In the genomic region with DNA sequence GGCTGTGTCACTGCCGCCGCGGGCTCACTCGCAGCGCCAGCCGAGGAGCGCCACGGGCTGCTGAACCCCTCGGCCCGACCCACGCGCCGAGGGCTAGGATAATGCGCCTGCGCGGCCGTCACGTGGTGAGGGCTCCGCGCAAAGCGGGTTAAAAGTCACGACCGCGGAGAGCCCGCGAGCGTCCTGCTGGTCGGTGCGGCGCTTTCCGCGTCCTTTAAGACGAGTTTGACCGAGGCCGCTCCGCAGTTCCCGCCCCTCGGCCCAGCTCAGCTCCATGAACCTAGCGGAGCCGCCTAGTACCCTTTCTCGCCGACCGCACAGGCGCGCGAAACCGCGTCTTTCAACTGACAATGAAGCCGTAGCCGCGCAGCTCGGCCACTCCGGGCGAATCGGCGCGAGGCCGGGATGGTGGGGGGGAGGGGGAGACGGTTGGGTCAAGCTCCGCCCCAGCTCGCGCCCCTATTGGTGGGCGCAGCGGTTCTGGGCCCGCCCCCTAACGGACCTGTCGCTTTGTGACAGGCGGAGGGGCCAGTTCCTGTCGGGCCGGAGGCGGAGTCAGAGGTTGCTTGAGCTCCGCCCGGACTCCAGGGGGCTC, we compare ENCODE assay signal across 1 cellular context.
TF ChIP-seq lines count a peak whose summit lies in the region.

No MANE protein-coding gene starts in this region.

TF ChIP-seq in HEK293, 187 proteins besides CTCF, POLR2A, EP300 and RAD21 (continued from another document and continues in another):
- TF ChIP-seq, protein P1, sequence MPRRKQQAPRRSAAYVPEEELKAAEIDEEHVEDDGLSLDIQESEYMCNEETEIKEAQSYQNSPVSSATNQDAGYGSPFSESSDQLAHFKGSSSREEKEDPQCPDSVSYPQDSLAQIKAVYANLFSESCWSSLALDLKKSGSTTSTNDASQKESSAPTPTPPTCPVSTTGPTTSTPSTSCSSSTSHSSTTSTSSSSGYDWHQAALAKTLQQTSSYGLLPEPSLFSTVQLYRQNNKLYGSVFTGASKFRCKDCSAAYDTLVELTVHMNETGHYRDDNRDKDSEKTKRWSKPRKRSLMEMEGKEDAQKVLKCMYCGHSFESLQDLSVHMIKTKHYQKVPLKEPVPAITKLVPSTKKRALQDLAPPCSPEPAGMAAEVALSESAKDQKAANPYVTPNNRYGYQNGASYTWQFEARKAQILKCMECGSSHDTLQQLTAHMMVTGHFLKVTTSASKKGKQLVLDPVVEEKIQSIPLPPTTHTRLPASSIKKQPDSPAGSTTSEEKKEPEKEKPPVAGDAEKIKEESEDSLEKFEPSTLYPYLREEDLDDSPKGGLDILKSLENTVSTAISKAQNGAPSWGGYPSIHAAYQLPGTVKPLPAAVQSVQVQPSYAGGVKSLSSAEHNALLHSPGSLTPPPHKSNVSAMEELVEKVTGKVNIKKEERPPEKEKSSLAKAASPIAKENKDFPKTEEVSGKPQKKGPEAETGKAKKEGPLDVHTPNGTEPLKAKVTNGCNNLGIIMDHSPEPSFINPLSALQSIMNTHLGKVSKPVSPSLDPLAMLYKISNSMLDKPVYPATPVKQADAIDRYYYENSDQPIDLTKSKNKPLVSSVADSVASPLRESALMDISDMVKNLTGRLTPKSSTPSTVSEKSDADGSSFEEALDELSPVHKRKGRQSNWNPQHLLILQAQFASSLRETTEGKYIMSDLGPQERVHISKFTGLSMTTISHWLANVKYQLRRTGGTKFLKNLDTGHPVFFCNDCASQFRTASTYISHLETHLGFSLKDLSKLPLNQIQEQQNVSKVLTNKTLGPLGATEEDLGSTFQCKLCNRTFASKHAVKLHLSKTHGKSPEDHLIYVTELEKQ (tag by site-specific recombination; IDR thresholded peaks at IDR 0.05; ENCODE audit: borderline replicate concordance), result no peak
- peak; percentile 94 for TF ChIP-seq MYNN (tag by site-specific recombination; IDR thresholded peaks at IDR 0.05; ENCODE audit: borderline replicate concordance)
- no peak; the same call in 1 of the 2 replicates for TF ChIP-seq ZSCAN30 (tag by site-specific recombination; IDR thresholded peaks at IDR 0.05)
- TF ChIP-seq OSR2 (tag by site-specific recombination; IDR thresholded peaks at IDR 0.05), result no peak
- TF ChIP-seq, protein P2, sequence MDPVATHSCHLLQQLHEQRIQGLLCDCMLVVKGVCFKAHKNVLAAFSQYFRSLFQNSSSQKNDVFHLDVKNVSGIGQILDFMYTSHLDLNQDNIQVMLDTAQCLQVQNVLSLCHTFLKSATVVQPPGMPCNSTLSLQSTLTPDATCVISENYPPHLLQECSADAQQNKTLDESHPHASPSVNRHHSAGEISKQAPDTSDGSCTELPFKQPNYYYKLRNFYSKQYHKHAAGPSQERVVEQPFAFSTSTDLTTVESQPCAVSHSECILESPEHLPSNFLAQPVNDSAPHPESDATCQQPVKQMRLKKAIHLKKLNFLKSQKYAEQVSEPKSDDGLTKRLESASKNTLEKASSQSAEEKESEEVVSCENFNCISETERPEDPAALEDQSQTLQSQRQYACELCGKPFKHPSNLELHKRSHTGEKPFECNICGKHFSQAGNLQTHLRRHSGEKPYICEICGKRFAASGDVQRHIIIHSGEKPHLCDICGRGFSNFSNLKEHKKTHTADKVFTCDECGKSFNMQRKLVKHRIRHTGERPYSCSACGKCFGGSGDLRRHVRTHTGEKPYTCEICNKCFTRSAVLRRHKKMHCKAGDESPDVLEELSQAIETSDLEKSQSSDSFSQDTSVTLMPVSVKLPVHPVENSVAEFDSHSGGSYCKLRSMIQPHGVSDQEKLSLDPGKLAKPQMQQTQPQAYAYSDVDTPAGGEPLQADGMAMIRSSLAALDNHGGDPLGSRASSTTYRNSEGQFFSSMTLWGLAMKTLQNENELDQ (tag by site-specific recombination; IDR thresholded peaks at IDR 0.05; ENCODE audit: low read depth), result no peak
- TF ChIP-seq, protein P3, sequence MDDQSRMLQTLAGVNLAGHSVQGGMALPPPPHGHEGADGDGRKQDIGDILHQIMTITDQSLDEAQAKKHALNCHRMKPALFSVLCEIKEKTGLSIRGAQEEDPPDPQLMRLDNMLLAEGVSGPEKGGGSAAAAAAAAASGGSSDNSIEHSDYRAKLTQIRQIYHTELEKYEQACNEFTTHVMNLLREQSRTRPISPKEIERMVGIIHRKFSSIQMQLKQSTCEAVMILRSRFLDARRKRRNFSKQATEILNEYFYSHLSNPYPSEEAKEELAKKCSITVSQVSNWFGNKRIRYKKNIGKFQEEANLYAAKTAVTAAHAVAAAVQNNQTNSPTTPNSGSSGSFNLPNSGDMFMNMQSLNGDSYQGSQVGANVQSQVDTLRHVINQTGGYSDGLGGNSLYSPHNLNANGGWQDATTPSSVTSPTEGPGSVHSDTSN (CRISPR knock-in tag; IDR thresholded peaks at IDR 0.05), result no peak; the same call in 1 of the 2 replicates
- TF ChIP-seq ZNF585B (tag by site-specific recombination; IDR thresholded peaks at IDR 0.05), result no peak
- TF ChIP-seq, protein P4, sequence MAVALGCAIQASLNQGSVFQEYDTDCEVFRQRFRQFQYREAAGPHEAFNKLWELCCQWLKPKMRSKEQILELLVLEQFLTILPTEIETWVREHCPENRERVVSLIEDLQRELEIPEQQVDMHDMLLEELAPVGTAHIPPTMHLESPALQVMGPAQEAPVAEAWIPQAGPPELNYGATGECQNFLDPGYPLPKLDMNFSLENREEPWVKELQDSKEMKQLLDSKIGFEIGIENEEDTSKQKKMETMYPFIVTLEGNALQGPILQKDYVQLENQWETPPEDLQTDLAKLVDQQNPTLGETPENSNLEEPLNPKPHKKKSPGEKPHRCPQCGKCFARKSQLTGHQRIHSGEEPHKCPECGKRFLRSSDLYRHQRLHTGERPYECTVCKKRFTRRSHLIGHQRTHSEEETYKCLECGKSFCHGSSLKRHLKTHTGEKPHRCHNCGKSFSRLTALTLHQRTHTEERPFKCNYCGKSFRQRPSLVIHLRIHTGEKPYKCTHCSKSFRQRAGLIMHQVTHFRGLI (tag by site-specific recombination; IDR thresholded peaks at IDR 0.05), result no peak
- TF ChIP-seq HOXA7 (CRISPR knock-in tag; IDR thresholded peaks at IDR 0.05; ENCODE audit: borderline replicate concordance), result no peak
- peak; percentile 13 for TF ChIP-seq ZIC2 (tag by site-specific recombination; IDR thresholded peaks at IDR 0.05)
- TF ChIP-seq ZFHX2 (tag by site-specific recombination; conservative IDR thresholded peaks at IDR 0.05), result peak; percentile 45; the same call in 1 of the 2 replicates
- no peak for TF ChIP-seq ZNF112 (tag by site-specific recombination; IDR thresholded peaks at IDR 0.05)
- TF ChIP-seq KLF16 (tag by site-specific recombination; IDR thresholded peaks at IDR 0.05), result 0 out of 2 replicates have a peak, but pooled peaks have one; percentile 19
- TF ChIP-seq ZNF548 (tag by site-specific recombination; IDR thresholded peaks at IDR 0.05), result no peak
- no peak for TF ChIP-seq ZNF677 (tag by site-specific recombination; IDR thresholded peaks at IDR 0.05)
- TF ChIP-seq WT1 (tag by site-specific recombination; IDR thresholded peaks at IDR 0.05), result no peak
- peak; percentile 64 for TF ChIP-seq ZNF24 (tag by site-specific recombination; IDR thresholded peaks at IDR 0.05)
- no peak for TF ChIP-seq ZBTB48 (tag by site-specific recombination; IDR thresholded peaks at IDR 0.05)
- no peak for TF ChIP-seq ZNF433 (tag by site-specific recombination; IDR thresholded peaks at IDR 0.05; ENCODE audit: low read depth)
- no peak for TF ChIP-seq ZNF48 (tag by site-specific recombination; IDR thresholded peaks at IDR 0.05)
- TF ChIP-seq ZNF600 (tag by site-specific recombination; IDR thresholded peaks at IDR 0.05), result peak; percentile 77
- TF ChIP-seq SP3 (tag by site-specific recombination; IDR thresholded peaks at IDR 0.05), result peak; percentile 86; the same call in 1 of the 2 replicates
- peak; percentile 66 for TF ChIP-seq ZNF561 (tag by site-specific recombination; IDR thresholded peaks at IDR 0.05; ENCODE audit: borderline replicate concordance)
- TF ChIP-seq REPIN1 (tag by site-specific recombination; IDR thresholded peaks at IDR 0.05; ENCODE audit: low read depth), result no peak
- no peak for TF ChIP-seq ZNF664 (tag by site-specific recombination; IDR thresholded peaks at IDR 0.05)
- peak; percentile 55; the same call in 1 of the 2 replicates for TF ChIP-seq ZNF391 (tag by site-specific recombination; IDR thresholded peaks at IDR 0.05; ENCODE audit: borderline replicate concordance, low read depth)
- TF ChIP-seq ZNF560 (tag by site-specific recombination; IDR thresholded peaks at IDR 0.05; ENCODE audit: borderline replicate concordance), result no peak
- peak; percentile 57 for TF ChIP-seq KLF8 (tag by site-specific recombination; IDR thresholded peaks at IDR 0.05)
- TF ChIP-seq IKZF3 (tag by site-specific recombination; IDR thresholded peaks at IDR 0.05), result no peak
- no peak for TF ChIP-seq ZNF157 (tag by site-specific recombination; IDR thresholded peaks at IDR 0.05)
- TF ChIP-seq ZNF670 (tag by site-specific recombination; IDR thresholded peaks at IDR 0.05; ENCODE audit: low read depth), result no peak
- TF ChIP-seq ZNF302 (tag by site-specific recombination; IDR thresholded peaks at IDR 0.05; ENCODE audit: low read depth), result no peak
- TF ChIP-seq YY2 (tag by site-specific recombination; IDR thresholded peaks at IDR 0.05), result no peak
- TF ChIP-seq, protein P5, sequence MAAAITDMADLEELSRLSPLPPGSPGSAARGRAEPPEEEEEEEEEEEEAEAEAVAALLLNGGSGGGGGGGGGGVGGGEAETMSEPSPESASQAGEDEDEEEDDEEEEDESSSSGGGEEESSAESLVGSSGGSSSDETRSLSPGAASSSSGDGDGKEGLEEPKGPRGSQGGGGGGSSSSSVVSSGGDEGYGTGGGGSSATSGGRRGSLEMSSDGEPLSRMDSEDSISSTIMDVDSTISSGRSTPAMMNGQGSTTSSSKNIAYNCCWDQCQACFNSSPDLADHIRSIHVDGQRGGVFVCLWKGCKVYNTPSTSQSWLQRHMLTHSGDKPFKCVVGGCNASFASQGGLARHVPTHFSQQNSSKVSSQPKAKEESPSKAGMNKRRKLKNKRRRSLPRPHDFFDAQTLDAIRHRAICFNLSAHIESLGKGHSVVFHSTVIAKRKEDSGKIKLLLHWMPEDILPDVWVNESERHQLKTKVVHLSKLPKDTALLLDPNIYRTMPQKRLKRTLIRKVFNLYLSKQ (tag by site-specific recombination; IDR thresholded peaks at IDR 0.05; ENCODE audit: borderline replicate concordance), result 0 out of 2 replicates have a peak, but pooled peaks have one; percentile 20
- peak; percentile 56 for TF ChIP-seq ZNF843 (tag by site-specific recombination; IDR thresholded peaks at IDR 0.05)
- peak; percentile 41 for TF ChIP-seq GLIS1 (tag by site-specific recombination; IDR thresholded peaks at IDR 0.05)
- TF ChIP-seq, protein P6, sequence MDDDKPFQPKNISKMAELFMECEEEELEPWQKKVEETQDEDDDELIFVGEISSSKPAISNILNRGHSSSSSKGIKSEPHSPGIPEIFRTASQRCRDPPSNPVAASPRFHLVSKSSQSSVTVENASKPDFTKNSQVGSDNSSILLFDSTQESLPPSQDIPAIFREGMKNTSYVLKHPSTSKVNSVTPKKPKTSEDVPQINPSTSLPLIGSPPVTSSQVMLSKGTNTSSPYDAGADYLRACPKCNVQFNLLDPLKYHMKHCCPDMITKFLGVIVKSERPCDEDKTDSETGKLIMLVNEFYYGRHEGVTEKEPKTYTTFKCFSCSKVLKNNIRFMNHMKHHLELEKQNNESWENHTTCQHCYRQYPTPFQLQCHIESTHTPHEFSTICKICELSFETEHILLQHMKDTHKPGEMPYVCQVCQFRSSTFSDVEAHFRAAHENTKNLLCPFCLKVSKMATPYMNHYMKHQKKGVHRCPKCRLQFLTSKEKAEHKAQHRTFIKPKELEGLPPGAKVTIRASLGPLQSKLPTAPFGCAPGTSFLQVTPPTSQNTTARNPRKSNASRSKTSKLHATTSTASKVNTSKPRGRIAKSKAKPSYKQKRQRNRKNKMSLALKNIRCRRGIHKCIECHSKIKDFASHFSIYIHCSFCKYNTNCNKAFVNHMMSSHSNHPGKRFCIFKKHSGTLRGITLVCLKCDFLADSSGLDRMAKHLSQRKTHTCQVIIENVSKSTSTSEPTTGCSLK (tag by site-specific recombination; IDR thresholded peaks at IDR 0.05), result no peak
- no peak for TF ChIP-seq HOXC10 (CRISPR knock-in tag; IDR thresholded peaks at IDR 0.05)
- TF ChIP-seq, protein P7, sequence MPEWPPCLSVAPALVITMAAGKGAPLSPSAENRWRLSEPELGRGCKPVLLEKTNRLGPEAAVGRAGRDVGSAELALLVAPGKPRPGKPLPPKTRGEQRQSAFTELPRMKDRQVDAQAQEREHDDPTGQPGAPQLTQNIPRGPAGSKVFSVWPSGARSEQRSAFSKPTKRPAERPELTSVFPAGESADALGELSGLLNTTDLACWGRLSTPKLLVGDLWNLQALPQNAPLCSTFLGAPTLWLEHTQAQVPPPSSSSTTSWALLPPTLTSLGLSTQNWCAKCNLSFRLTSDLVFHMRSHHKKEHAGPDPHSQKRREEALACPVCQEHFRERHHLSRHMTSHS (tag by site-specific recombination; IDR thresholded peaks at IDR 0.05), result no peak
- TF ChIP-seq KLF7 (tag by site-specific recombination; IDR thresholded peaks at IDR 0.05; ENCODE audit: borderline replicate concordance), result no peak
- TF ChIP-seq ZBTB17 (tag by site-specific recombination; IDR thresholded peaks at IDR 0.05), result peak; percentile 76; the same call in 1 of the 2 replicates
- no peak for TF ChIP-seq ZNF16 (tag by site-specific recombination; IDR thresholded peaks at IDR 0.05; ENCODE audit: low read depth)
- TF ChIP-seq ZNF629 (tag by site-specific recombination; IDR thresholded peaks at IDR 0.05), result peak; percentile 63; the same call in 1 of the 2 replicates
- no peak for TF ChIP-seq ZBTB21 (tag by site-specific recombination; IDR thresholded peaks at IDR 0.05)
- no peak for TF ChIP-seq ZNF596 (tag by site-specific recombination; IDR thresholded peaks at IDR 0.05)
- TF ChIP-seq ZNF324 (tag by site-specific recombination; IDR thresholded peaks at IDR 0.05), result no peak
- no peak for TF ChIP-seq ZNF544 (tag by site-specific recombination; IDR thresholded peaks at IDR 0.05)
- TF ChIP-seq, protein P8, sequence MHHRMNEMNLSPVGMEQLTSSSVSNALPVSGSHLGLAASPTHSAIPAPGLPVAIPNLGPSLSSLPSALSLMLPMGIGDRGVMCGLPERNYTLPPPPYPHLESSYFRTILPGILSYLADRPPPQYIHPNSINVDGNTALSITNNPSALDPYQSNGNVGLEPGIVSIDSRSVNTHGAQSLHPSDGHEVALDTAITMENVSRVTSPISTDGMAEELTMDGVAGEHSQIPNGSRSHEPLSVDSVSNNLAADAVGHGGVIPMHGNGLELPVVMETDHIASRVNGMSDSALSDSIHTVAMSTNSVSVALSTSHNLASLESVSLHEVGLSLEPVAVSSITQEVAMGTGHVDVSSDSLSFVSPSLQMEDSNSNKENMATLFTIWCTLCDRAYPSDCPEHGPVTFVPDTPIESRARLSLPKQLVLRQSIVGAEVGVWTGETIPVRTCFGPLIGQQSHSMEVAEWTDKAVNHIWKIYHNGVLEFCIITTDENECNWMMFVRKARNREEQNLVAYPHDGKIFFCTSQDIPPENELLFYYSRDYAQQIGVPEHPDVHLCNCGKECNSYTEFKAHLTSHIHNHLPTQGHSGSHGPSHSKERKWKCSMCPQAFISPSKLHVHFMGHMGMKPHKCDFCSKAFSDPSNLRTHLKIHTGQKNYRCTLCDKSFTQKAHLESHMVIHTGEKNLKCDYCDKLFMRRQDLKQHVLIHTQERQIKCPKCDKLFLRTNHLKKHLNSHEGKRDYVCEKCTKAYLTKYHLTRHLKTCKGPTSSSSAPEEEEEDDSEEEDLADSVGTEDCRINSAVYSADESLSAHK (tag by site-specific recombination; IDR thresholded peaks at IDR 0.05), result no peak
- TF ChIP-seq ZNF114 (tag by site-specific recombination; IDR thresholded peaks at IDR 0.05), result no peak
- TF ChIP-seq ZNF530 (tag by site-specific recombination; IDR thresholded peaks at IDR 0.05; ENCODE audit: low read depth), result no peak
- no peak for TF ChIP-seq ZNF132 (tag by site-specific recombination; IDR thresholded peaks at IDR 0.05; ENCODE audit: borderline replicate concordance)
- TF ChIP-seq SP7 (tag by site-specific recombination; IDR thresholded peaks at IDR 0.05), result peak; percentile 85
